In genomic region chr1:12446593-12446992, GRCh38 we compare ENCODE assay signal across 1 cellular context.
TF ChIP-seq lines count a peak whose summit lies in the region.

No MANE protein-coding gene starts in this region.

TF ChIP-seq in GM23338, 12 proteins besides CTCF, POLR2A, EP300 and RAD21 (continued from another document):
- TF ChIP-seq ZNF462 (CRISPR knock-in tag; IDR thresholded peaks at IDR 0.05), result no peak
